10 cellular contexts compared by ENCODE assay signal in the genomic region with DNA sequence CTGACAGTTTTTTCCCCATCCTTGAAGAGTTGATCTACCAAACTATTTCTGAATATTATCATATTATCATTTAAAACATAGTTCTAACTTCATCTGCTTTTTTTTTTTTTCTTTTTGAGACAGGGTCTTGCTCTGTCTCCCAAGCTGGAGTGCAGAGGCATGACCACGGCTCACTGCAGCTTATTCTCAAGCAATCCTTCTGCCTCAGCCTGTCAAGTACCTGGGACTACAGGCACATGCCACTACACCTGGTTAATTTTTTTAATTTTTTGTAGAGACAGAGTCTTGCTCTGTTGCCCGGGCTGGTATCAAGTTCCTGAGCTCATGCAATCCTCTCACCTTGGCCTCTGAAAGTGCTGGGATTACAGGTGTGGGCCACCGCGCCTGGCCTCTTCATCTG. TPM values are rescaled to one million over a fixed set of nuclear protein-coding genes. Genes with fewer than 3 reads are reported as not detected.
DNase-seq lines count a peak whose midpoint lies in the region; ATAC-seq, FAIRE-seq and TF ChIP-seq lines count a peak whose summit lies in the region.
"Had no signal": no experiment of that assay in that cellular context is flagged by ENCODE, and none has a peak within 500 bp of the region (broad histone marks: within the 10 kb centered on the region; RNA-seq: fewer than 3 reads in every experiment).

No MANE protein-coding gene starts in this region.

- H3K9me3 Mint-ChIP-seq in activated naive CD8-positive, alpha-beta T cell treated with anti-CD3 and anti-CD28 coated beads for 36 hours: no peaks in the 10 kb centered on the region

- WGBS in A549 (ENCODE audit: missing lambda C conversion rate): 96% methylated on average over 4 of the region's 4 CpGs

- FAIRE-seq in A549 (lab: Jason Lieb, UNC): no peak
- FAIRE-seq: HTR-8/SVneo had no signal

- peaks cover 3% of the 10 kb centered on the region for H3K27me3 Mint-ChIP-seq in activated naive CD8-positive, alpha-beta T cell treated with anti-CD3 and anti-CD28 coated beads for 36 hours

- 0 out of 2 replicates have a peak, but pooled peaks cover 5% of the 10 kb centered on the region for H3K36me3 ChIP-seq in ES-I3 (ENCODE audit: insufficient read depth, low read length)
- H3K36me3 ChIP-seq in kidney epithelial cell (ENCODE audit: control insufficient read depth, insufficient read depth, low read length): peaks cover 1% of the 10 kb centered on the region

- H3K4me3 ChIP-seq in A549: peak overlapping the region; percentile 73
- H3K4me3 ChIP-seq in kidney epithelial cell (ENCODE audit: low read depth, low read length): peak overlapping the region; percentile 73

- H3K4me2 ChIP-seq in A549: peak overlapping the region; percentile 87

- TF ChIP-seq EP300 in A549 (IDR thresholded peaks at IDR 0.05): no peak

- no peaks in the 10 kb centered on the region for H3K27me3 ChIP-seq in kidney epithelial cell (ENCODE audit: control insufficient read depth, insufficient read depth, low read length)

- no peak for TF ChIP-seq RAD21 in A549 (conservative IDR thresholded peaks at IDR 0.05 in 1 of 2, IDR thresholded peaks at IDR 0.05 in 1 of 2)

- no peak for ATAC-seq in A549

- H3K4me1 ChIP-seq in A549: peaks cover 30% of the 10 kb centered on the region
- H3K4me1 ChIP-seq in ES-I3 (ENCODE audit: insufficient read depth, low read length): 0 out of 2 replicates have a peak, but pooled peaks cover 3% of the 10 kb centered on the region

- TF ChIP-seq POLR2A in A549 (IDR thresholded peaks at IDR 0.05; ENCODE audit: low read length): no peak

- H3K4me3 Mint-ChIP-seq in activated naive CD8-positive, alpha-beta T cell treated with anti-CD3 and anti-CD28 coated beads for 36 hours: peak overlapping the region; percentile 42

- TF ChIP-seq CTCF in A549 (IDR thresholded peaks at IDR 0.05) (no peak), kidney epithelial cell (IDR thresholded peaks at IDR 0.05; ENCODE audit: insufficient read depth, low read length, poor library complexity, severe bottlenecking) (no peak)

- H3K9ac ChIP-seq in ES-I3 (ENCODE audit: low read depth, low read length): peak overlapping the region; percentile 83; the same call in 1 of the 2 replicates

- DNase-seq in A549 (ENCODE audit: low read depth in 1 of 2, low spot score in 1 of 2): no peak
- no peak for DNase-seq in activated naive CD8-positive, alpha-beta T cell treated with anti-CD3 and anti-CD28 coated beads for 36 hours
- DNase-seq in kidney epithelial cell (ENCODE audit: low read depth): no peak
- DNase-seq in NCI-H2081 treated with DMSO at 0.1 percent for 48 hours (lab: John Stamatoyannopoulos, UW): no peak
- DNase-seq in NCI-H2171 (lab: John Stamatoyannopoulos, UW): no peak
- no peak for DNase-seq in anterior cingulate cortex (lab: John Stamatoyannopoulos, UW)
- no peak for DNase-seq in activated CD8-positive, alpha-beta memory T cell treated with anti-CD3 and anti-CD28 coated beads for 24 hours
- DNase-seq: NCI-H524 treated with DMSO at 0.1 percent for 48 hours had no signal

- CTCF ChIA-PET in A549 (lab: Yijun Ruan, JAX): interaction anchor here (0.8 to 1.6 kb wide), 5 partner anchors 14 to 340 kb away, joined by 3 read pairs; no protein-coding TSS in a partner anchor

- H3K4me1 Mint-ChIP-seq in activated naive CD8-positive, alpha-beta T cell treated with anti-CD3 and anti-CD28 coated beads for 36 hours: peaks cover 33% of the 10 kb centered on the region

- POLR2A ChIA-PET in A549 (lab: Yijun Ruan, JAX): interaction anchor here (0.7 kb wide), 2 partner anchors 18 to 103 kb away, joined by 3 to 5 read pairs; no protein-coding TSS in a partner anchor

- H3K27ac ChIP-seq in A549: peak overlapping the region in 1 of 2 experiments; percentile 10; a peak in 1 of 6 replicates

- H3K36me3 Mint-ChIP-seq in activated naive CD8-positive, alpha-beta T cell treated with anti-CD3 and anti-CD28 coated beads for 36 hours: peaks cover 11% of the 10 kb centered on the region

- no peaks in the 10 kb centered on the region for H3K9me3 ChIP-seq in A549
- H3K9me3 ChIP-seq in ES-I3 (ENCODE audit: control insufficient read depth, insufficient read depth, low read length): no peaks in the 10 kb centered on the region

- H3K27ac Mint-ChIP-seq in activated naive CD8-positive, alpha-beta T cell treated with anti-CD3 and anti-CD28 coated beads for 36 hours: no peak overlapping the region

TF ChIP-seq in A549, 52 proteins besides CTCF, POLR2A, EP300 and RAD21:
- TF ChIP-seq RNF2 (IDR thresholded peaks at IDR 0.05; ENCODE audit: borderline replicate concordance, low read depth): no peak
- no peak for TF ChIP-seq CBX2 (IDR thresholded peaks at IDR 0.05; ENCODE audit: borderline replicate concordance, low read depth)
- TF ChIP-seq CHD4 (IDR thresholded peaks at IDR 0.05; ENCODE audit: borderline replicate concordance): no peak
- no peak for TF ChIP-seq NFE2L2 (conservative IDR thresholded peaks at IDR 0.05; ENCODE audit: low read length)
- TF ChIP-seq, protein P1, sequence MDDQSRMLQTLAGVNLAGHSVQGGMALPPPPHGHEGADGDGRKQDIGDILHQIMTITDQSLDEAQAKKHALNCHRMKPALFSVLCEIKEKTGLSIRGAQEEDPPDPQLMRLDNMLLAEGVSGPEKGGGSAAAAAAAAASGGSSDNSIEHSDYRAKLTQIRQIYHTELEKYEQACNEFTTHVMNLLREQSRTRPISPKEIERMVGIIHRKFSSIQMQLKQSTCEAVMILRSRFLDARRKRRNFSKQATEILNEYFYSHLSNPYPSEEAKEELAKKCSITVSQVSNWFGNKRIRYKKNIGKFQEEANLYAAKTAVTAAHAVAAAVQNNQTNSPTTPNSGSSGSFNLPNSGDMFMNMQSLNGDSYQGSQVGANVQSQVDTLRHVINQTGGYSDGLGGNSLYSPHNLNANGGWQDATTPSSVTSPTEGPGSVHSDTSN (IDR thresholded peaks at IDR 0.05): no peak
- TF ChIP-seq ZFP36 (IDR thresholded peaks at IDR 0.05; ENCODE audit: borderline replicate concordance, partially characterized antibody): no peak
- no peak for TF ChIP-seq HOXB5 (CRISPR knock-in tag; IDR thresholded peaks at IDR 0.05)
- no peak for TF ChIP-seq JUN (IDR thresholded peaks at IDR 0.05)
- TF ChIP-seq NR3C1 (IDR thresholded peaks at IDR 0.05): no peak
- TF ChIP-seq, protein P2, sequence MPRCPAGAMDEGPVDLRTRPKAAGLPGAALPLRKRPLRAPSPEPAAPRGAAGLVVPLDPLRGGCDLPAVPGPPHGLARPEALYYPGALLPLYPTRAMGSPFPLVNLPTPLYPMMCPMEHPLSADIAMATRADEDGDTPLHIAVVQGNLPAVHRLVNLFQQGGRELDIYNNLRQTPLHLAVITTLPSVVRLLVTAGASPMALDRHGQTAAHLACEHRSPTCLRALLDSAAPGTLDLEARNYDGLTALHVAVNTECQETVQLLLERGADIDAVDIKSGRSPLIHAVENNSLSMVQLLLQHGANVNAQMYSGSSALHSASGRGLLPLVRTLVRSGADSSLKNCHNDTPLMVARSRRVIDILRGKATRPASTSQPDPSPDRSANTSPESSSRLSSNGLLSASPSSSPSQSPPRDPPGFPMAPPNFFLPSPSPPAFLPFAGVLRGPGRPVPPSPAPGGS (IDR thresholded peaks at IDR 0.05): no peak
- no peak for TF ChIP-seq KDM5A (IDR thresholded peaks at IDR 0.05)

RNA-seq across cellular contexts. Expression of a gene that starts 1.3 kb away (rescaled TPM):
- polyA plus RNA-seq in A549 (2011; rRNA removed) (38.3 and 38.6 TPM in 2 replicates), A549 (2017; fragmentation: RNase III; extraction: RNeasy Plus Mini Kit Qiagen cat#74134 plus additional on column Dnase treatment) (19.5 to 23.0 TPM (median 22.2 TPM) in 3 replicates)
- polyA plus RNA-seq in A549 (2012; cell fraction: cytosol; rRNA removed): 19.5 and 22.1 TPM in 2 replicates
- 11.3 and 12.1 TPM in 2 replicates for polyA plus RNA-seq in A549 (2012; cell fraction: nucleus; rRNA removed)
- 43.5 and 44.0 TPM in 2 replicates for polyA minus RNA-seq in A549 (2011; rRNA and poly(A)+ RNA removed)
- total RNA-seq in activated naive CD8-positive, alpha-beta T cell treated with anti-CD3 and anti-CD28 coated beads for 36 hours: 10 to 100 TPM; 26.3 to 31.9 TPM
- 60.6 and 72.6 TPM in 2 replicates for total RNA-seq in kidney epithelial cell

RNA-seq across cellular contexts. Expression of a gene that starts 15.2 kb away (rescaled TPM):
- 1.5 and 2.0 TPM in 2 replicates for polyA plus RNA-seq in A549 (2011; rRNA removed)
- polyA plus RNA-seq in A549 (2012; cell fraction: cytosol; rRNA removed): 1.2 and 1.7 TPM in 2 replicates
- polyA plus RNA-seq in A549 (2012; cell fraction: nucleus; rRNA removed): 1.2 and 2.5 TPM in 2 replicates
- 7.1 to 8.1 TPM (median 8.1 TPM) in 3 replicates for polyA plus RNA-seq in A549 (2017; fragmentation: RNase III; extraction: RNeasy Plus Mini Kit Qiagen cat#74134 plus additional on column Dnase treatment)
- polyA minus RNA-seq in A549 (2011; rRNA and poly(A)+ RNA removed): 2.9 and 8.2 TPM in 2 replicates
- under 1 TPM in 1 of 2 experiments, not detected in 1; 0.12 TPM for total RNA-seq in activated naive CD8-positive, alpha-beta T cell treated with anti-CD3 and anti-CD28 coated beads for 36 hours
- 52.0 and 55.9 TPM in 2 replicates for total RNA-seq in kidney epithelial cell

Comparison
In these comparisons a context has a peak if more than half of its experiments do, and no peak if none do; other contexts are left out.
1. RNA of a gene that starts 15.2 kb away (total RNA-seq): 52.0 to 55.9 TPM in kidney epithelial cell; 0.12 TPM in activated naive CD8-positive, alpha-beta T cell treated with anti-CD3 and anti-CD28 coated beads for 36 hours; every median in the first group is over 10 times any median in the second.